ENCODE assay signal across 15 cellular contexts in genomic region chr12:22190-22529, GRCh38. TPM values are rescaled to one million over a fixed set of nuclear protein-coding genes. Genes with fewer than 3 reads are reported as not detected.
DNase-seq lines count a peak whose midpoint lies in the region; ATAC-seq and TF ChIP-seq lines count a peak whose summit lies in the region.
"Had no signal": no experiment of that assay in that cellular context is flagged by ENCODE, and none has a peak within 500 bp of the region (broad histone marks: within the 10 kb centered on the region; RNA-seq: fewer than 3 reads in every experiment).

No MANE protein-coding gene starts in this region.

- no peak overlapping the region for H3K4me3 ChIP-seq in epithelial cell of esophagus (ENCODE audit: low read length)
- H3K4me3 ChIP-seq: psoas muscle, thoracic aorta had no signal

- ATAC-seq in activated naive CD8-positive, alpha-beta T cell treated with anti-CD3 and anti-CD28 coated beads, Interleukin-2, amount 50 U/mL, for 24 hours: no peak
- ATAC-seq in HG03196 (IDR thresholded peaks at IDR 0.05; ENCODE audit: unreplicated experiment) (peak; percentile 33), HG03378 (IDR thresholded peaks at IDR 0.05; ENCODE audit: unreplicated experiment) (no peak)
- peak; percentile 55 to 58 for ATAC-seq in stimulated activated naive B cell treated with anti-CD40 and anti-IgM and Interleukin-4, amounts not matched to agents 10 μg/mL and 1 μg/mL and 100 μg/mL, for 72 hours (replicated peaks)

- H3K4me3 Mint-ChIP-seq in activated naive CD8-positive, alpha-beta T cell treated with anti-CD3 and anti-CD28 coated beads, Interleukin-2, amount 50 U/mL, for 24 hours: no peak overlapping the region
- H3K4me3 Mint-ChIP-seq in activated naive CD8-positive, alpha-beta T cell treated with anti-CD3 and anti-CD28 coated beads for 36 hours: no peak overlapping the region
- no peak overlapping the region for H3K4me3 Mint-ChIP-seq in stimulated activated naive B cell treated with anti-CD40 and anti-IgM and Interleukin-4, amounts not matched to agents 10 μg/mL and 1 μg/mL and 100 μg/mL, for 72 hours

- no peak for TF ChIP-seq CTCF in epithelial cell of esophagus (IDR thresholded peaks at IDR 0.05; ENCODE audit: insufficient read depth, low read depth, low read length, missing control alignments)

- peaks cover 16% of the 10 kb centered on the region for H3K36me3 Mint-ChIP-seq in activated naive CD8-positive, alpha-beta T cell treated with anti-CD3 and anti-CD28 coated beads, Interleukin-2, amount 50 U/mL, for 24 hours (ENCODE audit: low read depth)
- peaks cover 10% of the 10 kb centered on the region for H3K36me3 Mint-ChIP-seq in activated naive CD8-positive, alpha-beta T cell treated with anti-CD3 and anti-CD28 coated beads for 36 hours
- H3K36me3 Mint-ChIP-seq in stimulated activated naive B cell treated with anti-CD40 and anti-IgM and Interleukin-4, amounts not matched to agents 10 μg/mL and 1 μg/mL and 100 μg/mL, for 72 hours: peaks cover 15 to 29% of the 10 kb centered on the region in 2 donors

- DNase-seq in activated naive CD8-positive, alpha-beta T cell treated with anti-CD3 and anti-CD28 coated beads, Interleukin-2, amount 50 U/mL, for 24 hours: no peak
- DNase-seq in activated naive CD8-positive, alpha-beta T cell treated with anti-CD3 and anti-CD28 coated beads for 36 hours: no peak
- peak; percentile 9 for DNase-seq in epithelial cell of esophagus (ENCODE audit: low read depth)
- no peak for DNase-seq in stimulated activated naive B cell treated with anti-CD40 and anti-IgM and Interleukin-4, amounts not matched to agents 10 μg/mL and 1 μg/mL and 100 μg/mL, for 72 hours
- DNase-seq in GM19240 (ENCODE audit: insufficient read length, low spot score): no peak
- no peak for DNase-seq in mucosa of gallbladder (ENCODE audit: low spot score)
- DNase-seq: AML-193; effector CD4-positive, alpha-beta T cell; GF-D8; mesenchymal stem cell; NCI-H1417; psoas muscle had no signal

- peaks cover 13% of the 10 kb centered on the region for H3K4me1 Mint-ChIP-seq in activated naive CD8-positive, alpha-beta T cell treated with anti-CD3 and anti-CD28 coated beads, Interleukin-2, amount 50 U/mL, for 24 hours
- H3K4me1 Mint-ChIP-seq in activated naive CD8-positive, alpha-beta T cell treated with anti-CD3 and anti-CD28 coated beads for 36 hours: peaks cover 11% of the 10 kb centered on the region
- peaks cover 20 to 22% of the 10 kb centered on the region in 2 donors for H3K4me1 Mint-ChIP-seq in stimulated activated naive B cell treated with anti-CD40 and anti-IgM and Interleukin-4, amounts not matched to agents 10 μg/mL and 1 μg/mL and 100 μg/mL, for 72 hours

- no peaks in the 10 kb centered on the region for H3K9me3 Mint-ChIP-seq in activated naive CD8-positive, alpha-beta T cell treated with anti-CD3 and anti-CD28 coated beads, Interleukin-2, amount 50 U/mL, for 24 hours
- no peaks in the 10 kb centered on the region for H3K9me3 Mint-ChIP-seq in activated naive CD8-positive, alpha-beta T cell treated with anti-CD3 and anti-CD28 coated beads for 36 hours
- H3K9me3 Mint-ChIP-seq in stimulated activated naive B cell treated with anti-CD40 and anti-IgM and Interleukin-4, amounts not matched to agents 10 μg/mL and 1 μg/mL and 100 μg/mL, for 72 hours: no peaks in the 10 kb centered on the region

- peak overlapping the region; percentile 41 for H3K27ac Mint-ChIP-seq in activated naive CD8-positive, alpha-beta T cell treated with anti-CD3 and anti-CD28 coated beads, Interleukin-2, amount 50 U/mL, for 24 hours
- no peak overlapping the region for H3K27ac Mint-ChIP-seq in activated naive CD8-positive, alpha-beta T cell treated with anti-CD3 and anti-CD28 coated beads for 36 hours
- H3K27ac Mint-ChIP-seq in stimulated activated naive B cell treated with anti-CD40 and anti-IgM and Interleukin-4, amounts not matched to agents 10 μg/mL and 1 μg/mL and 100 μg/mL, for 72 hours: no peak overlapping the region

- H3K27me3 Mint-ChIP-seq in activated naive CD8-positive, alpha-beta T cell treated with anti-CD3 and anti-CD28 coated beads, Interleukin-2, amount 50 U/mL, for 24 hours: no peaks in the 10 kb centered on the region
- H3K27me3 Mint-ChIP-seq in activated naive CD8-positive, alpha-beta T cell treated with anti-CD3 and anti-CD28 coated beads for 36 hours: no peaks in the 10 kb centered on the region
- H3K27me3 Mint-ChIP-seq in stimulated activated naive B cell treated with anti-CD40 and anti-IgM and Interleukin-4, amounts not matched to agents 10 μg/mL and 1 μg/mL and 100 μg/mL, for 72 hours: no peaks in the 10 kb centered on the region

RNA-seq across cellular contexts. Expression of gene IQSEC3, which starts 44.4 kb away (rescaled TPM):
- total RNA-seq in activated naive CD8-positive, alpha-beta T cell treated with anti-CD3 and anti-CD28 coated beads for 36 hours: 1 to 10 TPM; 3.2 to 3.6 TPM
- total RNA-seq in mucosa of gallbladder: 1.6 TPM

Comparison
In these comparisons a context has a peak if more than half of its experiments do, and no peak if none do; other contexts are left out.
1. ATAC-seq: peak in HG03196 (single experiment) and stimulated activated naive B cell treated with anti-CD40 and anti-IgM and Interleukin-4, amounts not matched to agents 10 μg/mL and 1 μg/mL and 100 μg/mL, for 72 hours (2 of 2); none in activated naive CD8-positive, alpha-beta T cell treated with anti-CD3 and anti-CD28 coated beads, Interleukin-2, amount 50 U/mL, for 24 hours (single experiment) and HG03378 (single experiment).